Comparison of ENCODE assay signal across 10 cellular contexts in genomic region chr5:55821731-55822512, GRCh38. TPM values are rescaled to one million over a fixed set of nuclear protein-coding genes. Genes with fewer than 3 reads are reported as not detected.
DNase-seq lines count a peak whose midpoint lies in the region; ATAC-seq, FAIRE-seq and TF ChIP-seq lines count a peak whose summit lies in the region.
"Had no signal": no experiment of that assay in that cellular context is flagged by ENCODE, and none has a peak within 500 bp of the region (broad histone marks: within the 10 kb centered on the region; RNA-seq: fewer than 3 reads in every experiment).

No MANE protein-coding gene starts in this region.

- H3K4me2 ChIP-seq in K562 (ENCODE audit: insufficient read depth, low read length), result no peak overlapping the region

- no peak for TF ChIP-seq RAD21 in K562 (CRISPR knock-in tag; conservative IDR thresholded peaks at IDR 0.05 in 1 of 2, IDR thresholded peaks at IDR 0.05 in 1 of 2)

- TF ChIP-seq EP300 in K562 (IDR thresholded peaks at IDR 0.05; ENCODE audit: low read length), result no peak

- no TSS peak for BruUV-seq in K562 (replicated peaks; lab: Mats Ljungman, UMichigan)

- H3K79me2 ChIP-seq in K562 (ENCODE audit: control insufficient read depth, insufficient read depth, low read length), result no peaks in the 10 kb centered on the region

- H3K27me3 ChIP-seq in K562 (ENCODE audit: control insufficient read depth in 2 of 2, insufficient read depth in 2 of 2, low read length in 2 of 2), result peaks cover 22 to 26% of the 10 kb centered on the region in 2 experiments

- peaks cover 67% of the 10 kb centered on the region for H3K27me3 Mint-ChIP-seq in stimulated activated naive CD8-positive, alpha-beta T cell treated with anti-CD3 and anti-CD28 coated beads, Interleukin-15, amount 100 ng/mL, for 72 hours

- no peaks in the 10 kb centered on the region for H4K20me1 ChIP-seq in K562 (replicated peaks; ENCODE audit: control insufficient read depth, insufficient read depth, low read length)

- POLR2A ChIA-PET in K562 (lab: Yijun Ruan, JAX), result no interaction called here

- H2AFZ ChIP-seq in K562 (ENCODE audit: low read depth, low read length), result no peak overlapping the region

- no peak for TF ChIP-seq POLR2A in K562 (conservative IDR thresholded peaks at IDR 0.05)

- H3K9me3 ChIP-seq in K562 (replicated peaks; ENCODE audit: control insufficient read depth, insufficient read depth, low read depth, low read length), result no peaks in the 10 kb centered on the region
- no peaks in the 10 kb centered on the region for H3K9me3 ChIP-seq in iPS-18c (ENCODE audit: control insufficient read depth, insufficient read depth, low read length)

- no peak overlapping the region for H3K4me3 ChIP-seq in K562
- peak overlapping the region; percentile 52 for H3K4me3 ChIP-seq in iPS-18c (ENCODE audit: insufficient read depth, low read depth, low read length)

- H3K4me3 Mint-ChIP-seq in stimulated activated naive CD8-positive, alpha-beta T cell treated with anti-CD3 and anti-CD28 coated beads, Interleukin-15, amount 100 ng/mL, for 72 hours, result peak overlapping the region; percentile 56 to 67

- H3K4me1 Mint-ChIP-seq in stimulated activated naive CD8-positive, alpha-beta T cell treated with anti-CD3 and anti-CD28 coated beads, Interleukin-15, amount 100 ng/mL, for 72 hours, result peaks cover 12% of the 10 kb centered on the region

- H3K4me1 ChIP-seq in K562 (replicated peaks in 1 of 2; ENCODE audit: control insufficient read depth in 2 of 2, insufficient read depth in 2 of 2, low read length in 2 of 2), result peaks cover 0 to 6% of the 10 kb centered on the region in 2 experiments; a peak in 1 of 5 replicates

- 4% methylated on average over 44 of the region's 45 CpGs for WGBS in K562 (ENCODE audit: insufficient coverage, low coverage, missing lambda C conversion rate)

- H3K9ac ChIP-seq in K562 (ENCODE audit: insufficient read depth in 1 of 2, low read depth in 2 of 2, low read length in 2 of 2), result peak overlapping the region in 1 of 2 experiments; percentile 38; a peak in 1 of 4 replicates

- CTCF ChIA-PET in K562 (lab: Yijun Ruan, JAX; ENCODE audit: low intra/inter-chr PET ratio), result no interaction called here

- DNase-seq in DMS53 (lab: John Stamatoyannopoulos, UW) (peak; percentile 39), DMS53 treated with DMSO at 0.1 percent for 48 hours (lab: John Stamatoyannopoulos, UW; ENCODE audit: unreplicated experiment) (no peak), K562 (ENCODE audit: extremely low read depth in 1 of 4, low spot score in 3 of 4) (peak in 3 of 4 experiments; percentile 7 to 8 (median 8)), SW480 (ENCODE audit: low spot score) (no peak), NCI-H2081 (lab: John Stamatoyannopoulos, UW) (no peak), NCI-H69 (lab: John Stamatoyannopoulos, UW) (no peak)
- peak in 1 of 2 donors; percentile 5 for DNase-seq in stimulated activated naive CD8-positive, alpha-beta T cell treated with anti-CD3 and anti-CD28 coated beads, Interleukin-15, amount 100 ng/mL, for 72 hours
- DNase-seq: 8988T, cortex of kidney had no signal

- in situ Hi-C loops in K562 (cut with MboI), result no loop called here

- H3K9me1 ChIP-seq in K562 (ENCODE audit: control insufficient read depth, insufficient read depth, low read length), result no peaks in the 10 kb centered on the region

- peak overlapping the region in 1 of 2 donors; percentile 14 for H3K27ac Mint-ChIP-seq in stimulated activated naive CD8-positive, alpha-beta T cell treated with anti-CD3 and anti-CD28 coated beads, Interleukin-15, amount 100 ng/mL, for 72 hours

- no peaks in the 10 kb centered on the region for H3K9me3 Mint-ChIP-seq in stimulated activated naive CD8-positive, alpha-beta T cell treated with anti-CD3 and anti-CD28 coated beads, Interleukin-15, amount 100 ng/mL, for 72 hours

- TF ChIP-seq CTCF in K562 (IDR thresholded peaks at IDR 0.05 in 2 of 3, conservative IDR thresholded peaks at IDR 0.05 in 1 of 3; ENCODE audit: insufficient read depth in 2 of 3, low read depth in 1 of 3, low read length in 3 of 3), result no peak

- no peak for FAIRE-seq in K562 (lab: Jason Lieb, UNC)

- H3K27ac ChIP-seq in K562 (ENCODE audit: extremely low read depth, low read depth, low read length), result no peak overlapping the region

- intact Hi-C loops in K562 (cut with micrococcal nuclease), result no loop called here

- H3K36me3 ChIP-seq in K562 (ENCODE audit: control insufficient read depth, insufficient read depth, low read length), result no peaks in the 10 kb centered on the region

- peak; percentile 33 for ATAC-seq in K562
- ATAC-seq in stimulated activated naive CD8-positive, alpha-beta T cell treated with anti-CD3 and anti-CD28 coated beads, Interleukin-15, amount 100 ng/mL, for 72 hours, result peak; percentile 45

TF ChIP-seq in K562, 482 proteins besides CTCF, POLR2A, EP300 and RAD21:
- peak; percentile 33 for TF ChIP-seq HMGN3 (IDR thresholded peaks at IDR 0.05; ENCODE audit: borderline replicate concordance, extremely low read depth, insufficient read length, low read depth, low read length)
- TF ChIP-seq RBM39 (optimal IDR thresholded peaks at IDR 0.05; ENCODE audit: low read depth, low read length), result no peak
- no peak for TF ChIP-seq CXXC5 (CRISPR knock-in tag; IDR thresholded peaks at IDR 0.05)
- TF ChIP-seq TCF3 (CRISPR knock-in tag; IDR thresholded peaks at IDR 0.05), result no peak
- TF ChIP-seq MBD2 (IDR thresholded peaks at IDR 0.05; ENCODE audit: borderline replicate concordance, low read depth), result no peak
- TF ChIP-seq ZEB2 (IDR thresholded peaks at IDR 0.05), result no peak
- no peak for TF ChIP-seq ZNF280B (CRISPR knock-in tag; IDR thresholded peaks at IDR 0.05)
- TF ChIP-seq MTA1 (IDR thresholded peaks at IDR 0.05; ENCODE audit: borderline replicate concordance), result no peak
- no peak for TF ChIP-seq ZNF134 (CRISPR knock-in tag; conservative IDR thresholded peaks at IDR 0.05)
- no peak for TF ChIP-seq MTA3 (IDR thresholded peaks at IDR 0.05; ENCODE audit: borderline replicate concordance)
- no peak for TF ChIP-seq POLR2B (IDR thresholded peaks at IDR 0.05; ENCODE audit: low read depth, partially characterized antibody)
- TF ChIP-seq E2F6 (IDR thresholded peaks at IDR 0.05; ENCODE audit: borderline replicate concordance in 1 of 2, extremely low read depth in 1 of 2, insufficient read depth in 1 of 2, insufficient read length in 1 of 2, low read depth in 1 of 2, low read length in 1 of 2, poor library complexity in 1 of 2, severe bottlenecking in 1 of 2), result peak in 1 of 2 experiments; percentile 17
- TF ChIP-seq MCM7 (IDR thresholded peaks at IDR 0.05), result no peak
- TF ChIP-seq HDAC6 (IDR thresholded peaks at IDR 0.05; ENCODE audit: low read depth, low read length), result no peak
- no peak for TF ChIP-seq STAT5B (CRISPR knock-in tag; IDR thresholded peaks at IDR 0.05)
- no peak for TF ChIP-seq MLX (CRISPR knock-in tag; conservative IDR thresholded peaks at IDR 0.05)
- TF ChIP-seq MAZ (CRISPR knock-in tag; conservative IDR thresholded peaks at IDR 0.05 in 1 of 2, IDR thresholded peaks at IDR 0.05 in 1 of 2), result no peak

RNA-seq across cellular contexts. Expression of gene IL31RA, which starts 29.2 kb away (rescaled TPM):
- total RNA-seq in K562 (2011; cell fraction: chromatin; rRNA removed; ENCODE audit: low replicate concordance), result not detected in 2 replicates
- not detected in 2 replicates for total RNA-seq in K562 (2011; cell fraction: nucleolus; rRNA removed)
- total RNA-seq in K562 (2011; cell fraction: nucleoplasm; rRNA removed), result not detected in 2 replicates
- not detected in 2 replicates for total RNA-seq in K562 (2014; rRNA removed)
- not detected in 2 replicates for total RNA-seq in K562 (2014; rRNA removed; fragmentation: Illumina TruSeq; extraction: Trizol)
- total RNA-seq in K562 (2015; rRNA removed; fragmentation: Illumina TruSeq; extraction: Trizol), result not detected in 2 replicates
- total RNA-seq in K562 (2021), result not detected in 2 replicates
- not detected in 2 replicates for polyA plus RNA-seq in K562 (2011; rRNA removed)
- polyA plus RNA-seq in K562 (2011; cell fraction: cytosol; rRNA removed), result not detected in 2 replicates
- not detected in 2 replicates for polyA plus RNA-seq in K562 (2011; cell fraction: nucleus; rRNA removed)
- polyA plus RNA-seq in K562 (2012), result 0.06 TPM in 1 of 2 replicates, not detected in the other
- polyA plus RNA-seq in K562 (2014; fragmentation: Illumina TruSeq; extraction: Trizol), result not detected in 2 replicates
- not detected for polyA plus RNA-seq in K562 (2014; fragmentation: Nextera tagmentation; extraction: Ambion mirVana)
- not detected in 2 replicates for polyA plus RNA-seq in K562 (2014; rRNA removed)
- not detected in 2 replicates for polyA minus RNA-seq in K562 (2011; rRNA and poly(A)+ RNA removed)
- polyA minus RNA-seq in K562 (2011; cell fraction: cytosol; rRNA and poly(A)+ RNA removed), result not detected in 2 replicates
- not detected in 2 replicates for polyA minus RNA-seq in K562 (2011; cell fraction: nucleus; rRNA and poly(A)+ RNA removed)

Comparison
In these comparisons a context has a peak if more than half of its experiments do, and no peak if none do; other contexts are left out.
1. DNase-seq: peak in DMS53 (single experiment) and K562 (3 of 4); none in DMS53 treated with DMSO at 0.1 percent for 48 hours (single experiment), SW480 (single experiment), NCI-H2081 (0 of 2) and NCI-H69 (single experiment).